Comparison of ENCODE assay signal across 34 cellular contexts in the genomic region with DNA sequence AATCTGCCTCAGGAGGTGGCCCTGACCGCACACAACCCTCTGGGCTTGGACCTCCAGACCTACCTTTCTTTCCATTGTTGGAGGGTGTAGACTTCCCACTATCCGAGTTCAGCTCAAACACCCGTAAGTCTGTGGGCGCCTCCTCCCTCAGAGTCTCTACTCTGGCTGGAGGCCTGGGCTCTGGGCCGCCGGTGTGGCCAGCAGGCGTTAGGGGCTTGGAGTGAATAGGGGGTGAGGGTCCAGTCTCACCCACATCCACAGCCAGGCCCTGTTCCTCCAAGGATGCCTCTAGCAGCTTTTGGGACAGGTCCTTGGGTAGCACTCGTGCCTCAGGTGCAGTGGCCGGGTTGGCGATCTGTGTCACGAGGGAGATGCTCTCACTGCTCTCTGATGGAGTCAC.
"Had no signal": no experiment of that assay in that cellular context is flagged by ENCODE, and none has a peak within 500 bp of the region (broad histone marks: within the 10 kb centered on the region; RNA-seq: fewer than 3 reads in every experiment).

No MANE protein-coding gene starts in this region.

- H3K4me3 ChIP-seq: MG63 had no signal

- DNase-seq: Karpas-422, Kasumi-1, MG63, MM.1S, MV-4-11, NCI-H1048, NCI-H1092, NCI-H1092 treated with DMSO at 0.1 percent for 48 hours, NCI-H1105, NCI-H1105 treated with DMSO at 0.1 percent for 48 hours, NCI-H1417, NCI-H1417 treated with DMSO at 0.1 percent for 48 hours, NCI-H1436, NCI-H1436 treated with DMSO at 0.1 percent for 48 hours, NCI-H146, NCI-H1694, NCI-H1694 treated with DMSO at 0.1 percent for 48 hours, NCI-H187, NCI-H187 treated with DMSO at 0.1 percent for 48 hours, NCI-H1930, NCI-H2029, NCI-H2029 treated with DMSO at 0.1 percent for 48 hours, NCI-H2081, NCI-H2081 treated with DMSO at 0.1 percent for 48 hours, NCI-H2107, NCI-H2171, NCI-H2171 treated with DMSO at 0.1 percent for 48 hours, NCI-H2227 treated with DMSO at 0.1 percent for 48 hours, NCI-H226, NCI-H345, NCI-H446, NCI-H446 treated with DMSO at 0.1 percent for 48 hours, NCI-H510A, NCI-H510A treated with DMSO at 0.1 percent for 48 hours had no signal

- H3K9me3 ChIP-seq: MG63 had no signal

- H3K27me3 ChIP-seq: MG63 had no signal
